In genomic region chr2:231378028-231378722, GRCh38 we compare ENCODE assay signal across 14 cellular contexts. TPM values are rescaled to one million over a fixed set of nuclear protein-coding genes. Genes with fewer than 3 reads are reported as not detected.
A peak's percentile ranks its signal among the peaks of the same experiment; 100 is the strongest.
DNase-seq lines count a peak whose midpoint lies in the region; ATAC-seq, FAIRE-seq and TF ChIP-seq lines count a peak whose summit lies in the region.
"Had no signal": no experiment of that assay in that cellular context is flagged by ENCODE, and none has a peak within 500 bp of the region (broad histone marks: within the 10 kb centered on the region; RNA-seq: fewer than 3 reads in every experiment).

No MANE protein-coding gene starts in this region.

- no peaks in the 10 kb centered on the region for H3K36me3 Mint-ChIP-seq in natural killer cell treated with Interleukin-12 subunit alpha and Interleukin-12 subunit beta and Interleukin-15 and Interleukin-18, amount 100 ng/mL, for 72 hours

- H3K9me3 ChIP-seq in pancreas: no peaks in the 10 kb centered on the region
- H3K9me3 ChIP-seq: BLaER1, HAP-1 had no signal

- FAIRE-seq in pancreas (lab: Jason Lieb, UNC): no peak

- no peak for TF ChIP-seq CTCF in pancreas (IDR thresholded peaks at IDR 0.05)

- 68 to 70% methylated on average over 13 of the region's 13 CpGs for WGBS in pancreas, 2 donors

- no peaks in the 10 kb centered on the region for H3K27me3 Mint-ChIP-seq in natural killer cell treated with Interleukin-12 subunit alpha and Interleukin-12 subunit beta and Interleukin-15 and Interleukin-18, amount 100 ng/mL, for 72 hours
- H3K27me3 Mint-ChIP-seq: activated CD4-positive, alpha-beta T cell treated with anti-CD3 and anti-CD28 coated beads, Interleukin-2, amount 10 ng/mL, durations not matched to agents 7 days and 5 days had no signal

- H3K4me3 Mint-ChIP-seq in natural killer cell treated with Interleukin-12 subunit alpha and Interleukin-12 subunit beta and Interleukin-15 and Interleukin-18, amount 100 ng/mL, for 72 hours: no peak overlapping the region
- H3K4me3 Mint-ChIP-seq: activated CD4-positive, alpha-beta T cell treated with anti-CD3 and anti-CD28 coated beads, Interleukin-2, amount 10 ng/mL, durations not matched to agents 7 days and 5 days; T-helper 17 cell had no signal

- peak; percentile 33 for ATAC-seq in esophagus mucosa
- ATAC-seq in pancreas: peak; percentile 51 to 76 (median 74)
- no peak for ATAC-seq in natural killer cell treated with Interleukin-12 subunit alpha and Interleukin-12 subunit beta and Interleukin-15 and Interleukin-18, amount 100 ng/mL, for 72 hours
- ATAC-seq: T-helper 17 cell had no signal

- H3K36me3 ChIP-seq in pancreas: no peaks in the 10 kb centered on the region
- H3K36me3 ChIP-seq: BLaER1, HAP-1 had no signal

- peaks cover 0 to 10% of the 10 kb centered on the region in 2 donors for H3K4me1 Mint-ChIP-seq in natural killer cell treated with Interleukin-12 subunit alpha and Interleukin-12 subunit beta and Interleukin-15 and Interleukin-18, amount 100 ng/mL, for 72 hours (ENCODE audit: low read depth in 2 of 2)
- H3K4me1 Mint-ChIP-seq: activated CD4-positive, alpha-beta T cell treated with anti-CD3 and anti-CD28 coated beads, Interleukin-2, amount 10 ng/mL, durations not matched to agents 7 days and 5 days had no signal

- H3K9me3 Mint-ChIP-seq in natural killer cell treated with Interleukin-12 subunit alpha and Interleukin-12 subunit beta and Interleukin-15 and Interleukin-18, amount 100 ng/mL, for 72 hours: no peaks in the 10 kb centered on the region
- H3K9me3 Mint-ChIP-seq: activated CD4-positive, alpha-beta T cell treated with anti-CD3 and anti-CD28 coated beads, Interleukin-2, amount 10 ng/mL, durations not matched to agents 7 days and 5 days had no signal

- DNase-seq in Daoy (ENCODE audit: low read depth) (peak; percentile 25), NCI-H69 (lab: John Stamatoyannopoulos, UW) (peak; percentile 27), pancreas (peak in 4 of 6 donors; percentile 32 to 60 (median 56)), T-helper 1 cell (no peak), superior temporal gyrus (ENCODE audit: extremely low spot score) (no peak), cerebellar cortex (ENCODE audit: low spot score) (no peak)
- DNase-seq in natural killer cell treated with Interleukin-12 subunit alpha and Interleukin-12 subunit beta and Interleukin-15 and Interleukin-18, amount 100 ng/mL, for 72 hours (ENCODE audit: low spot score): no peak
- DNase-seq: activated CD4-positive, alpha-beta T cell treated with anti-CD3 and anti-CD28 coated beads, Interleukin-2, amount 10 ng/mL, durations not matched to agents 7 days and 5 days; OCI-M1; stimulated activated CD4-positive, alpha-beta T cell treated with anti-CD3 and anti-CD28 coated beads, Interleukin-2, amount 100 ng/mL, for 48 hours; T-helper 17 cell had no signal

- H3K4me1 ChIP-seq in pancreas: no peaks in the 10 kb centered on the region

- no peak overlapping the region for H3K27ac Mint-ChIP-seq in natural killer cell treated with Interleukin-12 subunit alpha and Interleukin-12 subunit beta and Interleukin-15 and Interleukin-18, amount 100 ng/mL, for 72 hours
- H3K27ac Mint-ChIP-seq: activated CD4-positive, alpha-beta T cell treated with anti-CD3 and anti-CD28 coated beads, Interleukin-2, amount 10 ng/mL, durations not matched to agents 7 days and 5 days; T-helper 17 cell had no signal

- no peak overlapping the region for H3K4me3 ChIP-seq in pancreas
- H3K4me3 ChIP-seq: BLaER1, HAP-1 had no signal

- intact Hi-C loops in pancreas (cut with DNase I): no loop called here

- H3K27me3 ChIP-seq in pancreas: no peaks in the 10 kb centered on the region
- H3K27me3 ChIP-seq: BLaER1 had no signal

- H3K27ac ChIP-seq in pancreas: no peak overlapping the region
- H3K27ac ChIP-seq: BLaER1 had no signal

RNA-seq across cellular contexts. Expression of gene B3GNT7, which starts 17.3 kb away (rescaled TPM):
- total RNA-seq in Daoy (2014; rRNA removed; shearing (Covaris generic)): 0.63 and 1.1 TPM in 2 replicates
- total RNA-seq in esophagus mucosa (5.5 TPM), pancreas (10 to 100 TPM in 5 of 6 donors, 1 to 10 TPM in 1; 9.9 to 34.5 (median 15.2) TPM)
- 1 to 10 TPM; 5.6 to 8.4 TPM for polyA plus RNA-seq in pancreas
- 10 to 100 TPM; 12.6 to 20.1 TPM for total RNA-seq in natural killer cell treated with Interleukin-12 subunit alpha and Interleukin-12 subunit beta and Interleukin-15 and Interleukin-18, amount 100 ng/mL, for 72 hours
- total RNA-seq: activated CD4-positive, alpha-beta T cell treated with anti-CD3 and anti-CD28 coated beads, Interleukin-2, amount 10 ng/mL, durations not matched to agents 7 days and 5 days had no signal

Comparison
In these comparisons a context has a peak if more than half of its experiments do, and no peak if none do; other contexts are left out.
1. DNase-seq: peak in Daoy (single experiment), NCI-H69 (single experiment) and pancreas (4 of 6); none in T-helper 1 cell (0 of 5), superior temporal gyrus (single experiment), natural killer cell treated with Interleukin-12 subunit alpha and Interleukin-12 subunit beta and Interleukin-15 and Interleukin-18, amount 100 ng/mL, for 72 hours (single experiment) and cerebellar cortex (single experiment).
2. ATAC-seq: peak in esophagus mucosa (single experiment) and pancreas (4 of 4); none in natural killer cell treated with Interleukin-12 subunit alpha and Interleukin-12 subunit beta and Interleukin-15 and Interleukin-18, amount 100 ng/mL, for 72 hours (0 of 2).